8 cellular contexts compared by ENCODE assay signal in the genomic region with DNA sequence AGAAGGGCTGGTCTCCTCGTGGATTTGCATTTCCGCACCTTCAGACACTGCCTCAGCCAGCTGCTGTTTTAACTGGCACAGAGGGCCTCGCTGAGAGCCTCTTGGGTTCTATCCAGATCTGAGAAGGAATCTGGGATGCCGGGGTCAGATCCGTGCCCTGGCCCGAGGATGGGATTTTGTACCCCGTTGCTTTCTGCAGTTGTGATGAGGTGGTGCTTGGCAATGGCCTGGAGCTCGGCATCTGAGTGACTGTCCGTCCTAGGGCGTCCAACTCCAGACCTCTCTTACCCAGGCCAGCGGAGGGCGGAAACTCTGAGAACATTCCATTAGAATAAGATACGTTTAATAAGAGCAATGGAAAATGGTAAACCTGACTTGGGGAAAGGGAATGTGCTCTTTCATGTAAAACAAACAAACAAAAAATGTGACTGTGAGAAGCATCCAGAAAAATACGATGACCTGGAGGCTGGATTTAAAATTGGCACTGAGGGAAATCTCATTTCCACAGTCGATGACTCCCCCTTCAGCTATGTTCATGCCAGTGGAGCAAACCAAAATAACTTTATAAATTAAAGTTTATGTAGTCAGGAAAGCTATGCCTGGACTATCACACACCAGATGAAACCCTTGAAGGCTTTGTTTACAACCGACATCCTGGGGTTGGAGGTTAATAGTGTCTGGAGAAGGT. TPM values are rescaled to one million over a fixed set of nuclear protein-coding genes. Genes with fewer than 3 reads are reported as not detected.
DNase-seq lines count a peak whose midpoint lies in the region; ATAC-seq and TF ChIP-seq lines count a peak whose summit lies in the region.

No MANE protein-coding gene starts in this region.

- H3K4me3 ChIP-seq in GM23248 = no peak overlapping the region
- H3K4me3 ChIP-seq in brain microvascular endothelial cell (ENCODE audit: low read depth, low read length) = no peak overlapping the region
- H3K4me3 ChIP-seq in OCI-LY7 (ENCODE audit: low read depth, low read length, poor library complexity, severe bottlenecking) = no peak overlapping the region

- H3K27me3 ChIP-seq in GM23248 (replicated peaks; ENCODE audit: insufficient read depth) (no peaks in the 10 kb centered on the region), brain microvascular endothelial cell (replicated peaks) (no peaks in the 10 kb centered on the region)

- H3K9me3 ChIP-seq in GM23248 (ENCODE audit: low read depth) (no peaks in the 10 kb centered on the region), OCI-LY7 (ENCODE audit: low read length) (no peaks in the 10 kb centered on the region)

- POLR2A ChIA-PET in OCI-LY7 (lab: Charles Lee) = interaction anchor here (0.7 to 1.0 kb wide), 3 partner anchors 17 to 58 kb away, joined by 3 to 4 read pairs (median 3); no protein-coding TSS in a partner anchor

- H2AFZ ChIP-seq in GM23248 (no peak overlapping the region), OCI-LY7 (ENCODE audit: low read length) (no peak overlapping the region)

- CTCF ChIA-PET in OCI-LY7 (lab: Charles Lee; ENCODE audit: unreplicated experiment) = interaction anchor here (0.7 kb wide), 1 partner anchor 199 kb away, joined by 6 read pairs; no protein-coding TSS in a partner anchor

- no peaks in the 10 kb centered on the region for H3K36me3 ChIP-seq in GM23248 (ENCODE audit: low read depth)
- H3K36me3 ChIP-seq in brain microvascular endothelial cell (replicated peaks) = no peaks in the 10 kb centered on the region
- H3K36me3 ChIP-seq in OCI-LY7 (ENCODE audit: insufficient read depth, low read length) = no peaks in the 10 kb centered on the region

- no TSS peak for BruUV-seq in OCI-LY7 (replicated peaks; lab: Mats Ljungman, UMichigan)

- H3K4me1 ChIP-seq in GM23248 (ENCODE audit: insufficient read depth) (peaks cover 38% of the 10 kb centered on the region), OCI-LY7 (ENCODE audit: insufficient read depth, low read length, poor library complexity, severe bottlenecking) (no peaks in the 10 kb centered on the region)

- H3K79me2 ChIP-seq in GM23248 (ENCODE audit: insufficient read depth) (peaks cover 75% of the 10 kb centered on the region), OCI-LY7 (ENCODE audit: insufficient read depth, low read depth, low read length) (no peaks in the 10 kb centered on the region)

- in situ Hi-C loops in GM23248 (cut with MboI) = no loop called here
- in situ Hi-C loops in brain microvascular endothelial cell (cut with HindIII; ENCODE audit: low pct_ligation_motif_present, low sequenced_read_pairs) = no loop called here

- 63 to 67% methylated on average over 16 of the region's 16 CpGs for WGBS in GM23248 (ENCODE audit: low coverage in 1 of 2, low lambda C conversion rate in 2 of 2, missing lambda C conversion rate in 2 of 2), 2 experiments

- peaks cover 41% of the 10 kb centered on the region for H3F3A ChIP-seq in GM23248 (ENCODE audit: insufficient read depth)

- no peaks in the 10 kb centered on the region for H4K20me1 ChIP-seq in GM23248 (ENCODE audit: insufficient read depth)
- no peaks in the 10 kb centered on the region for H4K20me1 ChIP-seq in OCI-LY7 (ENCODE audit: insufficient read depth, low read length)

- H3K9ac ChIP-seq in GM23248 = peak overlapping the region; percentile 32; the same call in 1 of the 2 replicates

- TF ChIP-seq CTCF in brain microvascular endothelial cell (IDR thresholded peaks at IDR 0.05; ENCODE audit: low read depth, low read length, missing control alignments) (no peak), OCI-LY7 (conservative IDR thresholded peaks at IDR 0.05; ENCODE audit: low read length) (no peak)

- DNase-seq in GM23248 (peak; percentile 89), brain microvascular endothelial cell (peak; percentile 87), hepatic stellate cell (ENCODE audit: low spot score) (peak; percentile 79), smooth muscle cell of the brain vasculature (ENCODE audit: low read depth, low spot score) (peak; percentile 46), NCI-H82 (lab: John Stamatoyannopoulos, UW) (no peak), OCI-LY7 (ENCODE audit: low spot score) (no peak), putamen (ENCODE audit: low spot score) (no peak)

- ATAC-seq in GM21737 (IDR thresholded peaks at IDR 0.05; ENCODE audit: unreplicated experiment) = no peak

- H3K4me2 ChIP-seq in GM23248 (ENCODE audit: unreplicated experiment) = peak overlapping the region; percentile 54
- H3K4me2 ChIP-seq in OCI-LY7 (ENCODE audit: low read length) = no peak overlapping the region

- peak overlapping the region; percentile 67 for H3K27ac ChIP-seq in GM23248
- peak overlapping the region; percentile 92 for H3K27ac ChIP-seq in brain microvascular endothelial cell
- H3K27ac ChIP-seq in OCI-LY7 (ENCODE audit: low read depth, low read length, poor library complexity, severe bottlenecking) = no peak overlapping the region

- intact Hi-C loops in OCI-LY7 (cut with micrococcal nuclease; ENCODE audit: unreplicated experiment) = no loop called here

- H3K9me2 ChIP-seq in GM23248 (ENCODE audit: insufficient read depth) (no peaks in the 10 kb centered on the region), OCI-LY7 (ENCODE audit: insufficient read depth, low read length) (no peaks in the 10 kb centered on the region)

RNA-seq across cellular contexts. Expression of gene GRK5, which starts 39.6 kb away (rescaled TPM):
- 13.7 and 16.4 TPM in 2 replicates for total RNA-seq in GM23248 (2014; rRNA removed; shearing (Covaris generic))
- 4.3 and 5.2 TPM in 2 replicates for polyA plus RNA-seq in GM23248 (2016; fragmentation: Nextera tagmentation; extraction: Ambion mirVana)
- 4.2 and 4.7 TPM in 2 replicates for total RNA-seq in OCI-LY7 (2014; rRNA removed; shearing (Covaris generic))
- 8.3 and 10.2 TPM in 2 replicates for total RNA-seq in OCI-LY7 (2022)

Comparison
In these comparisons a context has a peak if more than half of its experiments do, and no peak if none do; other contexts are left out.
1. DNase-seq: peak in GM23248 (single experiment), brain microvascular endothelial cell (single experiment), hepatic stellate cell (single experiment) and smooth muscle cell of the brain vasculature (single experiment); none in NCI-H82 (single experiment), OCI-LY7 (single experiment) and putamen (single experiment).